Comparison of ENCODE assay signal across 17 cellular contexts in genomic region chr9:92407818-92408217, GRCh38. TPM values are rescaled to one million over a fixed set of nuclear protein-coding genes. Genes with fewer than 3 reads are reported as not detected.
DNase-seq lines count a peak whose midpoint lies in the region; ATAC-seq and TF ChIP-seq lines count a peak whose summit lies in the region.
"Had no signal": no experiment of that assay in that cellular context is flagged by ENCODE, and none has a peak within 500 bp of the region (broad histone marks: within the 10 kb centered on the region; RNA-seq: fewer than 3 reads in every experiment).

No MANE protein-coding gene starts in this region.

- intact Hi-C loops in uterus (cut with DNase I; ENCODE audit: low total_unique reads): no loop called here

- H3K9me3 ChIP-seq in CD4-positive, CD25-positive, alpha-beta regulatory T cell (ENCODE audit: control insufficient read depth in 2 of 2, low read length in 2 of 2): no peaks in the 10 kb centered on the region
- H3K9me3 ChIP-seq in T-helper 17 cell (ENCODE audit: control insufficient read depth, low read length, poor library complexity, severe bottlenecking) (no peaks in the 10 kb centered on the region), uterus (no peaks in the 10 kb centered on the region)
- H3K9me3 ChIP-seq: A549, HAP-1 had no signal

- TF ChIP-seq CTCF in uterus (IDR thresholded peaks at IDR 0.05): no peak

- H3K4me1 Mint-ChIP-seq in CD4-positive, CD25-positive, alpha-beta regulatory T cell: peaks cover 28 to 45% (median 37%) of the 10 kb centered on the region in 4 donors
- H3K4me1 Mint-ChIP-seq in T-helper 17 cell: peaks cover 15% of the 10 kb centered on the region

- ATAC-seq in CD4-positive, CD25-positive, alpha-beta regulatory T cell (ENCODE audit: low read depth in 2 of 2): no peak
- no peak for ATAC-seq in T-helper 17 cell
- ATAC-seq in HG03159 (IDR thresholded peaks at IDR 0.05; ENCODE audit: unreplicated experiment): no peak
- no peak for ATAC-seq in GM21360 (IDR thresholded peaks at IDR 0.05; ENCODE audit: unreplicated experiment)
- ATAC-seq: A549, HepG2 had no signal

- H3K27ac Mint-ChIP-seq in CD4-positive, CD25-positive, alpha-beta regulatory T cell: no peak overlapping the region
- peak overlapping the region; percentile 34 for H3K27ac Mint-ChIP-seq in T-helper 17 cell
- H3K27ac Mint-ChIP-seq: HFFc6 had no signal

- H3K4me3 ChIP-seq in CD4-positive, CD25-positive, alpha-beta regulatory T cell (ENCODE audit: low read depth, low read length): no peak overlapping the region
- no peak overlapping the region for H3K4me3 ChIP-seq in uterus
- H3K4me3 ChIP-seq: A549; BLaER1 treated with 17β-estradiol and CSF1 and Interleukin-3, amounts not matched to agents 10 nM and 100 nM; HAP-1 had no signal

- peaks cover 36% of the 10 kb centered on the region for H3K4me1 ChIP-seq in CD4-positive, CD25-positive, alpha-beta regulatory T cell (ENCODE audit: control insufficient read depth, insufficient read depth, low read length, poor library complexity, severe bottlenecking)
- H3K4me1 ChIP-seq in uterus: no peaks in the 10 kb centered on the region
- H3K4me1 ChIP-seq: A549, HAP-1 had no signal

- H3K27me3 ChIP-seq in CD4-positive, CD25-positive, alpha-beta regulatory T cell (ENCODE audit: control insufficient read depth, insufficient read depth, low read length): no peaks in the 10 kb centered on the region
- no peaks in the 10 kb centered on the region for H3K27me3 ChIP-seq in uterus
- H3K27me3 ChIP-seq: BLaER1 treated with 17β-estradiol and CSF1 and Interleukin-3, amounts not matched to agents 10 nM and 100 nM had no signal

- DNase-seq in CD4-positive, CD25-positive, alpha-beta regulatory T cell: no peak
- no peak for DNase-seq in T-helper 17 cell
- peak; percentile 53 for DNase-seq in fibroblast of peridontal ligament (ENCODE audit: extremely low read depth)
- DNase-seq in uterus: no peak
- DNase-seq in UCSD-AML1 (lab: John Stamatoyannopoulos, UW; ENCODE audit: unreplicated experiment): no peak
- DNase-seq: CD4-positive, alpha-beta T cell; DMS79; EL; HFFc6 had no signal

- H3K4me3 Mint-ChIP-seq in CD4-positive, CD25-positive, alpha-beta regulatory T cell: no peak overlapping the region
- no peak overlapping the region for H3K4me3 Mint-ChIP-seq in T-helper 17 cell
- H3K4me3 Mint-ChIP-seq: HFFc6 had no signal

- H3K36me3 Mint-ChIP-seq in CD4-positive, CD25-positive, alpha-beta regulatory T cell: no peaks in the 10 kb centered on the region
- no peaks in the 10 kb centered on the region for H3K36me3 Mint-ChIP-seq in T-helper 17 cell (ENCODE audit: low read depth)

- peaks cover 0 to 1% (median 0%) of the 10 kb centered on the region in 7 donors for H3K9me3 Mint-ChIP-seq in CD4-positive, CD25-positive, alpha-beta regulatory T cell
- H3K9me3 Mint-ChIP-seq: CD4-positive, alpha-beta T cell; HFFc6 had no signal

- no peaks in the 10 kb centered on the region for H3K36me3 ChIP-seq in CD4-positive, CD25-positive, alpha-beta regulatory T cell (ENCODE audit: control insufficient read depth, insufficient read depth, low read length)
- no peaks in the 10 kb centered on the region for H3K36me3 ChIP-seq in uterus
- H3K36me3 ChIP-seq: HAP-1 had no signal

- H3K27me3 Mint-ChIP-seq in CD4-positive, CD25-positive, alpha-beta regulatory T cell: no peaks in the 10 kb centered on the region
- H3K27me3 Mint-ChIP-seq in T-helper 17 cell: no peaks in the 10 kb centered on the region
- H3K27me3 Mint-ChIP-seq: CD4-positive, alpha-beta T cell had no signal

- no peak for TF ChIP-seq POLR2A in uterus (IDR thresholded peaks at IDR 0.05)

- H3K27ac ChIP-seq in CD4-positive, CD25-positive, alpha-beta regulatory T cell (ENCODE audit: insufficient read depth, low read length, poor library complexity, severe bottlenecking): peak overlapping the region; percentile 51
- peak overlapping the region; percentile 74 to 87 for H3K27ac ChIP-seq in uterus
- H3K27ac ChIP-seq: A549 had no signal

RNA-seq across cellular contexts. Expression of gene OGN, which starts 3.4 kb away (rescaled TPM):
- total RNA-seq in CD4-positive, CD25-positive, alpha-beta regulatory T cell: 0.86 TPM
- 1 to 10 TPM in 1 of 4 donors, under 1 TPM in 3; 0.30 to 1.3 (median 0.61) TPM for polyA plus RNA-seq in CD4-positive, CD25-positive, alpha-beta regulatory T cell
- total RNA-seq in T-helper 17 cell (under 1 TPM in 1 of 2 donors, not detected in 1; 0.52 TPM), uterus (100 to 1,000 TPM in 1 of 4 donors, 10 to 100 TPM in 3; 26.0 to 302 (median 43.0) TPM)
- total RNA-seq: H1, HepG2 had no signal
- polyA plus RNA-seq: A549, H1, HepG2 had no signal

RNA-seq across cellular contexts. Expression of gene OMD, which starts 16.5 kb away (rescaled TPM):
- not detected for total RNA-seq in CD4-positive, CD25-positive, alpha-beta regulatory T cell
- under 1 TPM in 1 of 4 donors, not detected in 3; 0.13 TPM for polyA plus RNA-seq in CD4-positive, CD25-positive, alpha-beta regulatory T cell
- total RNA-seq in T-helper 17 cell: not detected
- total RNA-seq in uterus: 10 to 100 TPM in 2 of 4 donors, 1 to 10 TPM in 2; 8.5 to 24.4 (median 11.1) TPM
- total RNA-seq: CD4-positive, alpha-beta T cell; H1; HepG2; HFFc6 had no signal
- polyA plus RNA-seq: A549, AG04450, H1, HepG2 had no signal

Comparison
In these comparisons a context has a peak if more than half of its experiments do, and no peak if none do; other contexts are left out.
1. RNA of gene OGN, which starts 3.4 kb away (total RNA-seq): 26.0 to 302 TPM in uterus; 0.86 TPM in CD4-positive, CD25-positive, alpha-beta regulatory T cell (single experiment) and 0.52 TPM in T-helper 17 cell; every median in the first group is over 10 times any median in the second.